27 cellular contexts compared by ENCODE assay signal in the genomic region with DNA sequence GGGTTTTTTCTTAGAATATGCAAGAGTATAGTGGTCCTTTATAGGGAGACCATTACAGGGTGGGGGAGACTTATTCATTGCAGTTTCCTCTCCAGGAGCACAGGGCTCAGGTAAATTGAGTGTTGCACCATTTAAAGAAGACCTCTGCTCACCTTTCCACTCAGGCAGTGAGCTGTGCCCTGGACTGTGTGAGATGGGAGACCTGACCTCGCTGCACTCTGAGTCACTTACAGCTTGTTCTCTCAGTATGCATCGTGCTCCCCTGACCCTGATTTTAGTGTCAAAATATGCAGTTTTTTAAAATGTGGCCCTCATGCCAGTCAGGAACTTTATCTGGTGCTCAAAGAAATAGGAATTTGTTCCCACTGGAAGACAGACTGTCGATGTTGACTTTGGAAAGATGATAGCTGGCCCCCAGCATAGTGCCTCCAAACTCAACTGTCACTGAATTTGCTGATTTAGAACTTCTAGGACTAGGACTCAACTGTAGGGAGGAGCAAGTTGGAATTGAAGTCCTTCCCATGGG.
A peak's percentile ranks its signal among the peaks of the same experiment; 100 is the strongest.
DNase-seq lines count a peak whose midpoint lies in the region; ATAC-seq and TF ChIP-seq lines count a peak whose summit lies in the region.
"Had no signal": no experiment of that assay in that cellular context is flagged by ENCODE, and none has a peak within 500 bp of the region (broad histone marks: within the 10 kb centered on the region; RNA-seq: fewer than 3 reads in every experiment).

No MANE protein-coding gene starts in this region.

- H3K36me3 ChIP-seq in left ventricle myocardium inferior, result peaks cover 9% of the 10 kb centered on the region
- H3K36me3 ChIP-seq in CD4-positive, alpha-beta memory T cell (ENCODE audit: insufficient read depth, low read length), result no peaks in the 10 kb centered on the region
- H3K36me3 ChIP-seq: ovary, vagina had no signal

- H3K27me3 ChIP-seq in left ventricle myocardium inferior (ENCODE audit: low read depth), result no peaks in the 10 kb centered on the region
- H3K27me3 ChIP-seq in CD4-positive, alpha-beta memory T cell (ENCODE audit: insufficient read depth, low read length), result no peaks in the 10 kb centered on the region
- H3K27me3 ChIP-seq: BLaER1 treated with 17β-estradiol and CSF1 and Interleukin-3, amounts not matched to agents 10 nM and 100 nM; foreskin keratinocyte; heart left ventricle; ovary; vagina had no signal

- H3K4me3 Mint-ChIP-seq in CD4-positive, alpha-beta memory T cell, result no peak overlapping the region
- H3K4me3 Mint-ChIP-seq: activated CD4-positive, alpha-beta memory T cell treated with anti-CD3 and anti-CD28 coated beads, Interleukin-2, amount 10 ng/mL, durations not matched to agents 7 days and 5 days; central memory CD8-positive, alpha-beta T cell; endodermal cell; natural killer cell; stimulated activated naive CD8-positive, alpha-beta T cell treated with anti-CD3 and anti-CD28 coated beads, Interleukin-15, Interleukin-2, amounts not matched to agents 100 ng/mL and 50 ng/mL, for 24 hours had no signal

- H3K4me1 ChIP-seq in left ventricle myocardium inferior, result peaks cover 20% of the 10 kb centered on the region
- no peaks in the 10 kb centered on the region for H3K4me1 ChIP-seq in CD4-positive, alpha-beta memory T cell (ENCODE audit: insufficient read depth, low read length)
- H3K4me1 ChIP-seq: foreskin keratinocyte, vagina had no signal

- no peaks in the 10 kb centered on the region for H3K9me3 ChIP-seq in left ventricle myocardium inferior (replicated peaks)
- no peaks in the 10 kb centered on the region for H3K9me3 ChIP-seq in CD4-positive, alpha-beta memory T cell (ENCODE audit: control insufficient read depth in 1 of 2, low read length in 2 of 2)
- H3K9me3 ChIP-seq: BLaER1 treated with 17β-estradiol and CSF1 and Interleukin-3, amounts not matched to agents 10 nM and 100 nM; heart left ventricle; ovary; vagina had no signal

- POLR2A ChIA-PET in RWPE1 (lab: Yijun Ruan, JAX; ENCODE audit: low non-redundant PET), result no interaction called here
- POLR2A ChIA-PET in CD4-positive, alpha-beta memory T cell (lab: Charles Lee; ENCODE audit: partially characterized antibody), result no interaction called here

- peak overlapping the region; percentile 57 for H3K27ac ChIP-seq in left ventricle myocardium inferior (replicated peaks)
- peak overlapping the region; percentile 61 for H3K27ac ChIP-seq in RWPE1
- H3K27ac ChIP-seq in CD4-positive, alpha-beta memory T cell (ENCODE audit: low read depth, low read length), result no peak overlapping the region
- H3K27ac ChIP-seq: BLaER1 treated with 17β-estradiol and CSF1 and Interleukin-3, amounts not matched to agents 10 nM and 100 nM; foreskin keratinocyte; KMS-11; ovary; vagina had no signal

- H3K27me3 Mint-ChIP-seq in CD4-positive, alpha-beta memory T cell, result no peaks in the 10 kb centered on the region
- H3K27me3 Mint-ChIP-seq: activated CD4-positive, alpha-beta memory T cell treated with anti-CD3 and anti-CD28 coated beads, Interleukin-2, amount 10 ng/mL, durations not matched to agents 7 days and 5 days; central memory CD8-positive, alpha-beta T cell; stimulated activated naive CD8-positive, alpha-beta T cell treated with anti-CD3 and anti-CD28 coated beads, Interleukin-15, Interleukin-2, amounts not matched to agents 100 ng/mL and 50 ng/mL, for 24 hours had no signal

- H3K4me1 Mint-ChIP-seq in CD4-positive, alpha-beta memory T cell, result peaks cover 0 to 10% (median under 1%) of the 10 kb centered on the region in 4 donors

- no peak for TF ChIP-seq CTCF in left ventricle myocardium inferior (IDR thresholded peaks at IDR 0.05; ENCODE audit: borderline replicate concordance)
- no peak for TF ChIP-seq CTCF in RWPE1 (conservative IDR thresholded peaks at IDR 0.05; ENCODE audit: low read depth)

- H3K27ac Mint-ChIP-seq in CD4-positive, alpha-beta memory T cell, result no peak overlapping the region
- H3K27ac Mint-ChIP-seq: activated CD4-positive, alpha-beta memory T cell treated with anti-CD3 and anti-CD28 coated beads, Interleukin-2, amount 10 ng/mL, durations not matched to agents 7 days and 5 days; endodermal cell; natural killer cell; stimulated activated naive CD8-positive, alpha-beta T cell treated with anti-CD3 and anti-CD28 coated beads, Interleukin-15, Interleukin-2, amounts not matched to agents 100 ng/mL and 50 ng/mL, for 24 hours had no signal

- no peaks in the 10 kb centered on the region for H3K9me3 Mint-ChIP-seq in CD4-positive, alpha-beta memory T cell
- H3K9me3 Mint-ChIP-seq: activated CD4-positive, alpha-beta memory T cell treated with anti-CD3 and anti-CD28 coated beads, Interleukin-2, amount 10 ng/mL, durations not matched to agents 7 days and 5 days; central memory CD8-positive, alpha-beta T cell; endodermal cell; natural killer cell; stimulated activated naive CD8-positive, alpha-beta T cell treated with anti-CD3 and anti-CD28 coated beads, Interleukin-15, Interleukin-2, amounts not matched to agents 100 ng/mL and 50 ng/mL, for 24 hours had no signal

- CTCF ChIA-PET in RWPE1 (lab: Yijun Ruan, JAX), result no interaction called here
- CTCF ChIA-PET in CD4-positive, alpha-beta memory T cell (lab: Charles Lee; ENCODE audit: partially characterized antibody), result no interaction called here

- no peak for ATAC-seq in left ventricle myocardium superior
- ATAC-seq: natural killer cell had no signal

- H3K36me3 Mint-ChIP-seq in CD4-positive, alpha-beta memory T cell, result peaks cover 11 to 35% of the 10 kb centered on the region in 2 donors
- H3K36me3 Mint-ChIP-seq: natural killer cell had no signal

- DNase-seq in left ventricle myocardium inferior (no peak), left ventricle myocardium superior (no peak), RWPE1 (ENCODE audit: low spot score) (no peak), islet precursor cell (peak; percentile 49), occipital lobe (lab: John Stamatoyannopoulos, UW) (no peak), NCI-H2171 (lab: John Stamatoyannopoulos, UW) (no peak)
- no peak for DNase-seq in CD4-positive, alpha-beta memory T cell
- DNase-seq: activated gamma-delta T cell, DMS153, endodermal cell, MM.1S, natural killer cell, NCI-H1417, NCI-H2029, NCI-H526, ovary, retina, small intestine had no signal

- intact Hi-C loops in left ventricle myocardium inferior (cut with micrococcal nuclease) (no loop called here), left ventricle myocardium superior (cut with micrococcal nuclease) (no loop called here)
- intact Hi-C loops in CD4-positive, alpha-beta memory T cell (cut with micrococcal nuclease), result no loop called here

- H3K4me3 ChIP-seq in left ventricle myocardium inferior, result no peak overlapping the region
- H3K4me3 ChIP-seq in CD4-positive, alpha-beta memory T cell (ENCODE audit: low read length in 2 of 2), result no peak overlapping the region
- H3K4me3 ChIP-seq: BLaER1 treated with 17β-estradiol and CSF1 and Interleukin-3, amounts not matched to agents 10 nM and 100 nM; heart left ventricle; lung; ovary; vagina had no signal
